ENCODE assay signal across 25 cellular contexts in the genomic region with DNA sequence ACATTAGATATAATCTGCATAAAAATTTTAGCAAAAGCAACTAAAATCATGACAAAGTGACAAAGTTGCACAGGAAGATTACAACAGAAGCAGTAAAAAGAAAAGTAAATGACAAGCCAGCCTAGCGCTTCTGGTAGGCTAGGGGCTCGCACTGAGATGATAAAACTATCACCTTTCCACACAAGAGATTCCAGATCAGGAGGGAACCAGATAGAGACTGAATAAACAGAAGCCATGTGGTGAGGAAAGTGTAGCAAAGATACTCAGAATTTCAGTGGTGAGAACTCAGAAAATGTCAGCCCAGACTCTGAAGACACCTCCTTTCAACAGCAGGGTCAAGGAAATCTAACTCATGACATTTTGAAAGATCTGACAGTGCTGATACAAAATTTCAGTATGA.
DNase-seq lines count a peak whose midpoint lies in the region; ATAC-seq, FAIRE-seq and TF ChIP-seq lines count a peak whose summit lies in the region.
"Had no signal": no experiment of that assay in that cellular context is flagged by ENCODE, and none has a peak within 500 bp of the region (broad histone marks: within the 10 kb centered on the region; RNA-seq: fewer than 3 reads in every experiment).

No MANE protein-coding gene starts in this region.

- no peak overlapping the region for H4K8ac ChIP-seq in mesendoderm (ENCODE audit: low read depth, low read length)

- H3K36me3 ChIP-seq in Loucy (ENCODE audit: insufficient read depth, low read length): no peaks in the 10 kb centered on the region
- no peaks in the 10 kb centered on the region for H3K36me3 ChIP-seq in K562 (ENCODE audit: control insufficient read depth, insufficient read depth, low read length)
- H3K36me3 ChIP-seq in mesendoderm (ENCODE audit: control insufficient read depth, insufficient read depth, low read length): no peaks in the 10 kb centered on the region
- no peaks in the 10 kb centered on the region for H3K36me3 ChIP-seq in thyroid gland

- no TSS peak for BruUV-seq in K562 (replicated peaks; lab: Mats Ljungman, UMichigan)

- H2AFZ ChIP-seq in Loucy (ENCODE audit: low read length) (peak overlapping the region; percentile 26; the same call in 1 of the 2 replicates), K562 (ENCODE audit: low read depth, low read length) (no peak overlapping the region)

- H3K23ac ChIP-seq in mesendoderm (ENCODE audit: low read length): no peak overlapping the region

- no peaks in the 10 kb centered on the region for H3K79me1 ChIP-seq in mesendoderm (ENCODE audit: low read length)

- no peak overlapping the region for H2AK5ac ChIP-seq in mesendoderm (ENCODE audit: low read length)

- H3K9me1 ChIP-seq in K562 (ENCODE audit: control insufficient read depth, insufficient read depth, low read length): no peaks in the 10 kb centered on the region

- H3K4me3 ChIP-seq in Loucy (ENCODE audit: low read length, poor library complexity, severe bottlenecking) (no peak overlapping the region), K562 (no peak overlapping the region), mesendoderm (ENCODE audit: low read length) (no peak overlapping the region), thyroid gland (replicated peaks in 1 of 3) (no peak overlapping the region)

- intact Hi-C loops in K562 (cut with micrococcal nuclease) (no loop called here), thyroid gland (cut with DNase I) (no loop called here)

- H3K4me1 ChIP-seq in Loucy (ENCODE audit: insufficient read depth, low read length, poor library complexity, severe bottlenecking) (no peaks in the 10 kb centered on the region), K562 (replicated peaks in 1 of 2; ENCODE audit: control insufficient read depth in 2 of 2, insufficient read depth in 2 of 2, low read length in 2 of 2) (no peaks in the 10 kb centered on the region), mesendoderm (ENCODE audit: control insufficient read depth, low read depth, low read length) (no peaks in the 10 kb centered on the region), thyroid gland (peaks cover 7 to 12% of the 10 kb centered on the region in 2 donors)
- H3K4me1 ChIP-seq: Caco-2 had no signal

- no peak overlapping the region for H2BK15ac ChIP-seq in mesendoderm (replicated peaks; ENCODE audit: low read depth)

- H4K20me1 ChIP-seq in Loucy (ENCODE audit: insufficient read depth, low read length, poor library complexity, severe bottlenecking) (no peaks in the 10 kb centered on the region), K562 (replicated peaks; ENCODE audit: control insufficient read depth, insufficient read depth, low read length) (no peaks in the 10 kb centered on the region)

- 0% methylated on average over 2 of the region's 2 CpGs for WGBS in K562 (ENCODE audit: insufficient coverage, low coverage, missing lambda C conversion rate)
- WGBS in mesendoderm (ENCODE audit: extremely low coverage, insufficient coverage, low lambda C conversion rate): no CpG with 5 or more reads among the region's 2 CpGs
- WGBS in thyroid gland, 2 donors: 87 to 94% methylated on average over 2 of the region's 2 CpGs

- no peaks in the 10 kb centered on the region for H3F3A ChIP-seq in Loucy (ENCODE audit: low read depth)

- H3K9ac ChIP-seq in Loucy (ENCODE audit: low read depth, low read length, poor library complexity, severe bottlenecking) (no peak overlapping the region), K562 (ENCODE audit: insufficient read depth in 1 of 2, low read depth in 2 of 2, low read length in 2 of 2) (no peak overlapping the region), mesendoderm (ENCODE audit: low read length) (no peak overlapping the region)

- no peak for TF ChIP-seq EP300 in K562 (IDR thresholded peaks at IDR 0.05; ENCODE audit: low read length)

- POLR2A ChIA-PET in K562 (lab: Yijun Ruan, JAX): interaction anchor here (1.1 kb wide), 1 partner anchor 11 kb away, joined by 3 read pairs; no protein-coding TSS in a partner anchor

- in situ Hi-C loops in K562 (cut with MboI): no loop called here

- no peaks in the 10 kb centered on the region for H3K9me2 ChIP-seq in Loucy (replicated peaks; ENCODE audit: low read depth, low read length)

- no peak overlapping the region for H4K5ac ChIP-seq in mesendoderm (ENCODE audit: low read length)

- TF ChIP-seq CTCF in Loucy (conservative IDR thresholded peaks at IDR 0.05; ENCODE audit: low read length): no peak
- no peak for TF ChIP-seq CTCF in K562 (IDR thresholded peaks at IDR 0.05 in 2 of 3, conservative IDR thresholded peaks at IDR 0.05 in 1 of 3; ENCODE audit: insufficient read depth in 2 of 3, low read depth in 1 of 3, low read length in 3 of 3)
- TF ChIP-seq CTCF in thyroid gland (IDR thresholded peaks at IDR 0.05): no peak

- H3K79me2 ChIP-seq in Loucy (ENCODE audit: insufficient read depth, low read length) (no peaks in the 10 kb centered on the region), K562 (ENCODE audit: control insufficient read depth, insufficient read depth, low read length) (no peaks in the 10 kb centered on the region), mesendoderm (ENCODE audit: control insufficient read depth, insufficient read depth, low read length) (no peaks in the 10 kb centered on the region)

- TF ChIP-seq RAD21 in K562 (CRISPR knock-in tag; conservative IDR thresholded peaks at IDR 0.05 in 1 of 2, IDR thresholded peaks at IDR 0.05 in 1 of 2): no peak

- no peak for FAIRE-seq in K562 (lab: Jason Lieb, UNC)
- FAIRE-seq: A204.1, D721Med, GM12892, GM18507, H54, HTR-8/SVneo had no signal

- H3K27ac ChIP-seq in K562 (ENCODE audit: extremely low read depth, low read depth, low read length): no peak overlapping the region
- no peak overlapping the region for H3K27ac ChIP-seq in mesendoderm (ENCODE audit: low read depth, low read length)
- H3K27ac ChIP-seq in thyroid gland: peak overlapping the region; percentile 67 to 89 (median 83)
- H3K27ac ChIP-seq: C4-2B had no signal

- no peak overlapping the region for H3K56ac ChIP-seq in mesendoderm (ENCODE audit: low read length)

- H2BK5ac ChIP-seq in mesendoderm (ENCODE audit: low read length): no peak overlapping the region

- no peak overlapping the region for H3K4ac ChIP-seq in mesendoderm (ENCODE audit: low read depth, low read length)

- no peak for TF ChIP-seq POLR2A in K562 (conservative IDR thresholded peaks at IDR 0.05)
- TF ChIP-seq POLR2A in thyroid gland (IDR thresholded peaks at IDR 0.05): no peak

- no peak overlapping the region for H3K18ac ChIP-seq in mesendoderm (ENCODE audit: low read length)

- CTCF ChIA-PET in K562 (lab: Yijun Ruan, JAX; ENCODE audit: low intra/inter-chr PET ratio): no interaction called here

- H3K27me3 ChIP-seq in Loucy (ENCODE audit: insufficient read depth, low read length, poor library complexity, severe bottlenecking) (no peaks in the 10 kb centered on the region), K562 (ENCODE audit: control insufficient read depth in 2 of 2, insufficient read depth in 2 of 2, low read length in 2 of 2) (no peaks in the 10 kb centered on the region), mesendoderm (ENCODE audit: insufficient read depth, low read length, poor library complexity) (no peaks in the 10 kb centered on the region), thyroid gland (no peaks in the 10 kb centered on the region)

- peak in 1 of 4 experiments; percentile 16 for DNase-seq in K562 (ENCODE audit: extremely low read depth in 1 of 4, low spot score in 3 of 4)
- peak; percentile 86 for DNase-seq in mesendoderm
- no peak for DNase-seq in thyroid gland
- no peak for DNase-seq in activated T-cell treated with anti-CD3 and anti-CD28 coated beads, Interleukin-2, amount 50 U/mL, for 48 hours
- no peak for DNase-seq in NCI-H146 (lab: John Stamatoyannopoulos, UW)
- DNase-seq in NCI-H1092 treated with DMSO at 0.1 percent for 48 hours (lab: John Stamatoyannopoulos, UW): no peak
- DNase-seq: AML-193; Caco-2; CD4-positive, alpha-beta T cell; DMS153; DMS79; GDM1; HFFc6; IMR-90; KBM-7 had no signal

- no peak overlapping the region for H3K4me2 ChIP-seq in Loucy (ENCODE audit: low read depth, low read length, poor library complexity, severe bottlenecking)
- H3K4me2 ChIP-seq in K562 (ENCODE audit: insufficient read depth, low read length): no peak overlapping the region
- H3K4me2 ChIP-seq in mesendoderm (ENCODE audit: low read length): no peak overlapping the region

- H3K9me3 ChIP-seq in Loucy (ENCODE audit: insufficient read depth, low read depth, low read length) (no peaks in the 10 kb centered on the region), K562 (replicated peaks; ENCODE audit: control insufficient read depth, insufficient read depth, low read depth, low read length) (no peaks in the 10 kb centered on the region), thyroid gland (no peaks in the 10 kb centered on the region)
- H3K9me3 ChIP-seq: Caco-2 had no signal

- no peak overlapping the region for H2BK120ac ChIP-seq in mesendoderm (ENCODE audit: low read depth, low read length)

- ATAC-seq in K562 (peak; percentile 14; the same call in 2 of the 3 replicates), GM19324 (IDR thresholded peaks at IDR 0.05; ENCODE audit: low FRiP score, unreplicated experiment) (no peak)
- ATAC-seq: HCT116 had no signal

TF ChIP-seq in K562, 482 proteins besides CTCF, POLR2A, EP300 and RAD21 (continues in another document):
- TF ChIP-seq, protein P1, sequence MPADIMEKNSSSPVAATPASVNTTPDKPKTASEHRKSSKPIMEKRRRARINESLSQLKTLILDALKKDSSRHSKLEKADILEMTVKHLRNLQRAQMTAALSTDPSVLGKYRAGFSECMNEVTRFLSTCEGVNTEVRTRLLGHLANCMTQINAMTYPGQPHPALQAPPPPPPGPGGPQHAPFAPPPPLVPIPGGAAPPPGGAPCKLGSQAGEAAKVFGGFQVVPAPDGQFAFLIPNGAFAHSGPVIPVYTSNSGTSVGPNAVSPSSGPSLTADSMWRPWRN (IDR thresholded peaks at IDR 0.05; ENCODE audit: low read depth): no peak
- TF ChIP-seq, protein P2, sequence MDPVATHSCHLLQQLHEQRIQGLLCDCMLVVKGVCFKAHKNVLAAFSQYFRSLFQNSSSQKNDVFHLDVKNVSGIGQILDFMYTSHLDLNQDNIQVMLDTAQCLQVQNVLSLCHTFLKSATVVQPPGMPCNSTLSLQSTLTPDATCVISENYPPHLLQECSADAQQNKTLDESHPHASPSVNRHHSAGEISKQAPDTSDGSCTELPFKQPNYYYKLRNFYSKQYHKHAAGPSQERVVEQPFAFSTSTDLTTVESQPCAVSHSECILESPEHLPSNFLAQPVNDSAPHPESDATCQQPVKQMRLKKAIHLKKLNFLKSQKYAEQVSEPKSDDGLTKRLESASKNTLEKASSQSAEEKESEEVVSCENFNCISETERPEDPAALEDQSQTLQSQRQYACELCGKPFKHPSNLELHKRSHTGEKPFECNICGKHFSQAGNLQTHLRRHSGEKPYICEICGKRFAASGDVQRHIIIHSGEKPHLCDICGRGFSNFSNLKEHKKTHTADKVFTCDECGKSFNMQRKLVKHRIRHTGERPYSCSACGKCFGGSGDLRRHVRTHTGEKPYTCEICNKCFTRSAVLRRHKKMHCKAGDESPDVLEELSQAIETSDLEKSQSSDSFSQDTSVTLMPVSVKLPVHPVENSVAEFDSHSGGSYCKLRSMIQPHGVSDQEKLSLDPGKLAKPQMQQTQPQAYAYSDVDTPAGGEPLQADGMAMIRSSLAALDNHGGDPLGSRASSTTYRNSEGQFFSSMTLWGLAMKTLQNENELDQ (CRISPR knock-in tag; IDR thresholded peaks at IDR 0.05; ENCODE audit: borderline replicate concordance): no peak
- TF ChIP-seq PYGO2 (tag; IDR thresholded peaks at IDR 0.05) (no peak), ZNF324 (CRISPR knock-in tag; IDR thresholded peaks at IDR 0.05) (no peak), CBFA2T3 (IDR thresholded peaks at IDR 0.05) (peak; percentile 60)

Comparison
In these comparisons a context has a peak if more than half of its experiments do, and no peak if none do; other contexts are left out.
1. H3K27ac ChIP-seq: peak in thyroid gland (3 of 3); none in K562 (single experiment) and mesendoderm (single experiment).